24 cellular contexts compared by ENCODE assay signal in genomic region chr3:39139442-39139841, GRCh38. TPM values are rescaled to one million over a fixed set of nuclear protein-coding genes. Genes with fewer than 3 reads are reported as not detected.
DNase-seq lines count a peak whose midpoint lies in the region; ATAC-seq, FAIRE-seq and TF ChIP-seq lines count a peak whose summit lies in the region.
"Had no signal": no experiment of that assay in that cellular context is flagged by ENCODE, and none has a peak within 500 bp of the region (broad histone marks: within the 10 kb centered on the region; RNA-seq: fewer than 3 reads in every experiment).

No MANE protein-coding gene starts in this region.

- peaks cover 29% of the 10 kb centered on the region for H3K4me1 ChIP-seq in A549
- H3K4me1 ChIP-seq in body of pancreas = peaks cover 58% of the 10 kb centered on the region

- peaks cover 3% of the 10 kb centered on the region for H3K27me3 Mint-ChIP-seq in nephron progenitor cell (ENCODE audit: low read depth, poor library complexity)
- H3K27me3 Mint-ChIP-seq: dendritic cell treated with granulocyte-macrophage colony-stimulating factor and Interleukin-4, amounts not matched to agents 40 ng/mL and 50 ng/mL, for 4 days had no signal

- TF ChIP-seq EP300 in A549 (IDR thresholded peaks at IDR 0.05) = no peak

- intact Hi-C loops in body of pancreas (cut with DNase I) = no loop called here

- H3K4me2 ChIP-seq in A549 = no peak overlapping the region

- no peak overlapping the region for H3K4me3 ChIP-seq in A549
- no peak overlapping the region for H3K4me3 ChIP-seq in body of pancreas

- FAIRE-seq in A549 (lab: Jason Lieb, UNC) = no peak

- TF ChIP-seq POLR2A in A549 (IDR thresholded peaks at IDR 0.05; ENCODE audit: low read length) = no peak
- no peak for TF ChIP-seq POLR2A in body of pancreas (IDR thresholded peaks at IDR 0.05)

- H3K27ac ChIP-seq in A549 (no peak overlapping the region), body of pancreas (peak overlapping the region in 3 of 4 donors; percentile 93 to 96 (median 94))
- H3K27ac ChIP-seq: HL-60 had no signal

- no peak for TF ChIP-seq RAD21 in A549 (conservative IDR thresholded peaks at IDR 0.05 in 1 of 2, IDR thresholded peaks at IDR 0.05 in 1 of 2)

- H3K27me3 ChIP-seq in body of pancreas = no peaks in the 10 kb centered on the region
- H3K27me3 ChIP-seq: BE2C, neutrophil had no signal

- CTCF ChIA-PET in A549 (lab: Yijun Ruan, JAX) = interaction anchor here (1.0 kb wide), 1 partner anchor 149 kb away, joined by 3 read pairs; no protein-coding TSS in a partner anchor

- TF ChIP-seq CTCF in A549 (IDR thresholded peaks at IDR 0.05) (no peak), body of pancreas (IDR thresholded peaks at IDR 0.05) (no peak), nephron progenitor cell (IDR thresholded peaks at IDR 0.05) (no peak)

- DNase-seq in NCI-H2029 treated with DMSO at 0.1 percent for 48 hours (lab: John Stamatoyannopoulos, UW) = peak; percentile 57
- no peak for DNase-seq in NCI-H2029 (lab: John Stamatoyannopoulos, UW)
- no peak for DNase-seq in A549 (ENCODE audit: low read depth in 1 of 2, low spot score in 1 of 2)
- no peak for DNase-seq in body of pancreas
- no peak for DNase-seq in nephron progenitor cell
- DNase-seq in NOMO-1 (lab: John Stamatoyannopoulos, UW; ENCODE audit: unreplicated experiment in 2 of 2) = no peak
- no peak for DNase-seq in globus pallidus (ENCODE audit: low spot score)
- DNase-seq in hepatic stellate cell (ENCODE audit: low spot score) = no peak
- DNase-seq: activated CD4-positive, CD25-positive, alpha-beta regulatory T cell; activated CD8-positive, alpha-beta T cell treated with anti-CD3 and anti-CD28 coated beads, Interleukin-2, amount 10 ng/mL, durations not matched to agents 7 days and 5 days; BE2C; EL; HFFc6; NCI-H146; OCI-M1; SIG-M5; stimulated activated naive CD8-positive, alpha-beta T cell treated with anti-CD3 and anti-CD28 coated beads, Interleukin-15, Interleukin-2, amounts not matched to agents 100 U/mL and 50 U/mL, for 24 hours; T-helper 2 cell had no signal

- no peaks in the 10 kb centered on the region for H3K9me3 ChIP-seq in A549
- no peaks in the 10 kb centered on the region for H3K9me3 ChIP-seq in body of pancreas
- H3K9me3 ChIP-seq: BE2C had no signal

- H3K4me1 Mint-ChIP-seq in nephron progenitor cell = peaks cover 6% of the 10 kb centered on the region

- ATAC-seq in A549 (no peak), body of pancreas (no peak)
- ATAC-seq: activated CD8-positive, alpha-beta T cell treated with anti-CD3 and anti-CD28 coated beads, Interleukin-2, amount 10 ng/mL, durations not matched to agents 7 days and 5 days; sciatic nerve had no signal

- 67% methylated on average over 2 of the region's 2 CpGs for WGBS in A549 (ENCODE audit: missing lambda C conversion rate)
- 54 to 76% methylated on average over 2 of the region's 2 CpGs for WGBS in body of pancreas, 2 donors

- peaks cover 30% of the 10 kb centered on the region for H3K36me3 Mint-ChIP-seq in nephron progenitor cell (ENCODE audit: low read depth)

- H3K36me3 ChIP-seq in body of pancreas (replicated peaks in 1 of 2; ENCODE audit: insufficient read depth in 1 of 2, low read depth in 2 of 2) = peaks cover 14% of the 10 kb centered on the region in 2 donors

- H3K27ac Mint-ChIP-seq in nephron progenitor cell = peak overlapping the region; percentile 90
- H3K27ac Mint-ChIP-seq: activated CD8-positive, alpha-beta T cell treated with anti-CD3 and anti-CD28 coated beads, Interleukin-2, amount 10 ng/mL, durations not matched to agents 7 days and 5 days had no signal

- H3K4me3 Mint-ChIP-seq in nephron progenitor cell = no peak overlapping the region
- H3K4me3 Mint-ChIP-seq: activated CD8-positive, alpha-beta T cell treated with anti-CD3 and anti-CD28 coated beads, Interleukin-2, amount 10 ng/mL, durations not matched to agents 7 days and 5 days; dendritic cell treated with granulocyte-macrophage colony-stimulating factor and Interleukin-4, amounts not matched to agents 40 ng/mL and 50 ng/mL, for 4 days; HFFc6 had no signal

- H3K9me3 Mint-ChIP-seq in nephron progenitor cell = no peaks in the 10 kb centered on the region
- H3K9me3 Mint-ChIP-seq: dendritic cell treated with granulocyte-macrophage colony-stimulating factor and Interleukin-4, amounts not matched to agents 40 ng/mL and 50 ng/mL, for 4 days; HFFc6 had no signal

- POLR2A ChIA-PET in A549 (lab: Yijun Ruan, JAX) = no interaction called here

TF ChIP-seq in A549, 52 proteins besides CTCF, POLR2A, EP300 and RAD21:
- TF ChIP-seq POLR2AphosphoS2 (conservative IDR thresholded peaks at IDR 0.05; ENCODE audit: low read length) = peak; percentile 94; the same call in 1 of the 2 replicates
- no peak for TF ChIP-seq RNF2 (IDR thresholded peaks at IDR 0.05; ENCODE audit: borderline replicate concordance, low read depth)
TF ChIP-seq in A549: peak in this region for 1.

RNA-seq across cellular contexts. Expression of gene CSRNP1, which starts 13.9 kb away (rescaled TPM):
- 15.5 and 15.6 TPM in 2 replicates for polyA plus RNA-seq in A549 (2011; rRNA removed)
- polyA plus RNA-seq in A549 (2012; cell fraction: cytosol; rRNA removed) = 15.8 and 22.0 TPM in 2 replicates
- 40.2 and 41.8 TPM in 2 replicates for polyA plus RNA-seq in A549 (2012; cell fraction: nucleus; rRNA removed)
- 10.7 to 12.9 TPM (median 12.0 TPM) in 3 replicates for polyA plus RNA-seq in A549 (2017; fragmentation: RNase III; extraction: RNeasy Plus Mini Kit Qiagen cat#74134 plus additional on column Dnase treatment)
- 36.0 and 40.0 TPM in 2 replicates for polyA minus RNA-seq in A549 (2011; rRNA and poly(A)+ RNA removed)
- total RNA-seq in body of pancreas = 10 to 100 TPM; 18.4 to 39.6 TPM

RNA-seq across cellular contexts. Expression of gene TTC21A, which starts 32.0 kb away (rescaled TPM):
- polyA plus RNA-seq in A549 (2011; rRNA removed) = 1.4 and 2.0 TPM in 2 replicates
- 0.84 and 1.1 TPM in 2 replicates for polyA plus RNA-seq in A549 (2012; cell fraction: cytosol; rRNA removed)
- polyA plus RNA-seq in A549 (2012; cell fraction: nucleus; rRNA removed) = 5.0 and 6.6 TPM in 2 replicates
- 1.1 to 1.5 TPM (median 1.1 TPM) in 3 replicates for polyA plus RNA-seq in A549 (2017; fragmentation: RNase III; extraction: RNeasy Plus Mini Kit Qiagen cat#74134 plus additional on column Dnase treatment)
- 3.0 and 6.0 TPM in 2 replicates for polyA minus RNA-seq in A549 (2011; rRNA and poly(A)+ RNA removed)
- total RNA-seq in body of pancreas = 10 to 100 TPM in 1 of 2 donors, 1 to 10 TPM in 1; 6.7 to 46.5 TPM

RNA-seq across cellular contexts. Expression of gene GORASP1, which starts 32.0 kb away (rescaled TPM):
- polyA plus RNA-seq in A549 (2011; rRNA removed) (30.3 and 38.9 TPM in 2 replicates), A549 (2017; fragmentation: RNase III; extraction: RNeasy Plus Mini Kit Qiagen cat#74134 plus additional on column Dnase treatment) (27.4 to 36.3 TPM (median 32.3 TPM) in 3 replicates)
- polyA plus RNA-seq in A549 (2012; cell fraction: cytosol; rRNA removed) = 28.3 and 35.0 TPM in 2 replicates
- polyA plus RNA-seq in A549 (2012; cell fraction: nucleus; rRNA removed) = 90.4 and 93.9 TPM in 2 replicates
- 44.6 and 45.2 TPM in 2 replicates for polyA minus RNA-seq in A549 (2011; rRNA and poly(A)+ RNA removed)
- 10 to 100 TPM; 38.4 to 53.1 TPM for total RNA-seq in body of pancreas

RNA-seq across cellular contexts. Expression of gene XIRP1, which starts 53.0 kb away (rescaled TPM):
- polyA plus RNA-seq in A549 (2011; rRNA removed) (not detected in 2 replicates), A549 (2017; fragmentation: RNase III; extraction: RNeasy Plus Mini Kit Qiagen cat#74134 plus additional on column Dnase treatment) (not detected in 3 replicates)
- not detected in 2 replicates for polyA plus RNA-seq in A549 (2012; cell fraction: cytosol; rRNA removed)
- not detected in 2 replicates for polyA plus RNA-seq in A549 (2012; cell fraction: nucleus; rRNA removed)
- polyA minus RNA-seq in A549 (2011; rRNA and poly(A)+ RNA removed) = not detected in 2 replicates
- total RNA-seq in body of pancreas = not detected
- total RNA-seq: A172; activated CD8-positive, alpha-beta T cell treated with anti-CD3 and anti-CD28 coated beads, Interleukin-2, amount 10 ng/mL, durations not matched to agents 7 days and 5 days; HFFc6; MCF 10A had no signal

Comparison
In these comparisons a context has a peak if more than half of its experiments do, and no peak if none do; other contexts are left out.
1. H3K27ac ChIP-seq: peak in body of pancreas (3 of 4); none in A549 (0 of 2).